In the genomic region with DNA sequence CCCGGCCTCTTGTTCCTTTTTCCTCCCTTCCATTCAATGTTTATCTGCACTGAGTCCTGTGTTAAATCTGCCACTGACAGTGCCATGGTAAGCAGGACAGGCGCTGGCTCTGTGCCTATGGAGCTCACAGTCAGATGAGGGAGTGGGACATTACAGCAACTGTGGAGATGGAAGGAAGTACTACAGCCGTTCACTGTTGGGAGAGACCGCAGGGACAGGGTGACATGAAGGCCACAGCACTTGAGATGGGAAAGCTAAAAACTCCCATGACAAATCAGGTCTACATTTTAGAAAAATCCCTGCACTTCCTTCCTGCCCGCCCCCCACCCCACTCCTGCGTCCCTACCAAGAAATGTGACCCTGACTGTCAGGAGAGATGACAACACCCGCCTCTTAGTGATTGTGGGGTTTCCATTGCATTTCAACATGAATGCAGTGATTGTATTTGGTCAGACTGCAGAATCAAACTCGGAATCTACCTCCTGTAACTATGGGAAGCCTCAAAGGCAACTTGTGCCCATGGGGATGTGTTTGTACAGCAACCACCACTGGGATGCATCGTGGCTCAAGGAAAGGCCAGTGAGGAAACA, we compare ENCODE assay signal across 19 cellular contexts. TPM values are rescaled to one million over a fixed set of nuclear protein-coding genes. Genes with fewer than 3 reads are reported as not detected.
DNase-seq lines count a peak whose midpoint lies in the region; ATAC-seq and TF ChIP-seq lines count a peak whose summit lies in the region.
"Had no signal": no experiment of that assay in that cellular context is flagged by ENCODE, and none has a peak within 500 bp of the region (broad histone marks: within the 10 kb centered on the region; RNA-seq: fewer than 3 reads in every experiment).

No MANE protein-coding gene starts in this region.

- peaks cover 28% of the 10 kb centered on the region for H3K4me1 ChIP-seq in SJCRH30
- H3K4me1 ChIP-seq in endodermal cell (ENCODE audit: control insufficient read depth, insufficient read depth, low read length), result no peaks in the 10 kb centered on the region
- no peaks in the 10 kb centered on the region for H3K4me1 ChIP-seq in upper lobe of right lung
- H3K4me1 ChIP-seq in colonic mucosa, result no peaks in the 10 kb centered on the region
- H3K4me1 ChIP-seq: A549, Caco-2 had no signal

- no peak overlapping the region for H3K4me3 ChIP-seq in SJCRH30
- no peak overlapping the region for H3K4me3 ChIP-seq in endodermal cell (ENCODE audit: low read length)
- H3K4me3 ChIP-seq in upper lobe of right lung, result no peak overlapping the region
- H3K4me3 ChIP-seq in colonic mucosa, result no peak overlapping the region
- H3K4me3 ChIP-seq: A549; BLaER1 treated with 17β-estradiol and CSF1 and Interleukin-3, amounts not matched to agents 10 nM and 100 nM had no signal

- DNase-seq in SJCRH30 (peak; percentile 87 to 93), endodermal cell (peak; percentile 18), posterior vena cava (ENCODE audit: low spot score) (peak; percentile 23), upper lobe of right lung (peak; percentile 16), colonic mucosa (no peak), dermis blood vessel endothelial cell (no peak)
- DNase-seq: AML-193; Caco-2; Calu3; CD4-positive, alpha-beta T cell; CD8-positive, alpha-beta T cell; DND-41; GF-D8 had no signal

- 90% methylated on average over 8 to 9 of the region's 9 CpGs for WGBS in endodermal cell (ENCODE audit: insufficient coverage in 1 of 2, insufficient read length in 1 of 2), 2 experiments

- intact Hi-C loops in posterior vena cava (cut with DNase I) (no loop called here), upper lobe of right lung (cut with DNase I) (no loop called here), colonic mucosa (cut with DNase I) (no loop called here)

- no peaks in the 10 kb centered on the region for H3K9me3 Mint-ChIP-seq in endodermal cell
- H3K9me3 Mint-ChIP-seq: CD4-positive, alpha-beta T cell; CD8-positive, alpha-beta T cell had no signal

- H3K27me3 Mint-ChIP-seq in endodermal cell (ENCODE audit: insufficient read depth), result peaks cover 22% of the 10 kb centered on the region

- H3K36me3 Mint-ChIP-seq in endodermal cell (ENCODE audit: low read depth), result no peaks in the 10 kb centered on the region
- H3K36me3 Mint-ChIP-seq: CD8-positive, alpha-beta T cell had no signal

- peak overlapping the region; percentile 59 for H3K27ac ChIP-seq in SJCRH30
- no peak overlapping the region for H3K27ac ChIP-seq in endodermal cell (ENCODE audit: low read depth, low read length)
- no peak overlapping the region for H3K27ac ChIP-seq in upper lobe of right lung
- H3K27ac ChIP-seq in colonic mucosa, result no peak overlapping the region
- H3K27ac ChIP-seq: 22Rv1; A549; BLaER1 treated with 17β-estradiol and CSF1 and Interleukin-3, amounts not matched to agents 10 nM and 100 nM; C4-2B had no signal

- H3K27ac Mint-ChIP-seq in endodermal cell, result no peak overlapping the region
- H3K27ac Mint-ChIP-seq: B cell; CD4-positive, alpha-beta T cell; CD8-positive, alpha-beta T cell had no signal

- H3K27me3 ChIP-seq in SJCRH30, result no peaks in the 10 kb centered on the region
- peaks cover 4% of the 10 kb centered on the region for H3K27me3 ChIP-seq in endodermal cell (ENCODE audit: control insufficient read depth, insufficient read depth, low read length, poor library complexity, severe bottlenecking)
- no peaks in the 10 kb centered on the region for H3K27me3 ChIP-seq in upper lobe of right lung
- H3K27me3 ChIP-seq in colonic mucosa, result no peaks in the 10 kb centered on the region
- H3K27me3 ChIP-seq: BLaER1 treated with 17β-estradiol and CSF1 and Interleukin-3, amounts not matched to agents 10 nM and 100 nM had no signal

- no peaks in the 10 kb centered on the region for H3K36me3 ChIP-seq in SJCRH30
- no peaks in the 10 kb centered on the region for H3K36me3 ChIP-seq in endodermal cell (ENCODE audit: control insufficient read depth, insufficient read depth, low read length)
- H3K36me3 ChIP-seq in upper lobe of right lung, result no peaks in the 10 kb centered on the region
- H3K36me3 ChIP-seq in colonic mucosa, result no peaks in the 10 kb centered on the region
- H3K36me3 ChIP-seq: BLaER1 treated with 17β-estradiol and CSF1 and Interleukin-3, amounts not matched to agents 10 nM and 100 nM had no signal

- H3K9ac ChIP-seq in endodermal cell (ENCODE audit: extremely low read depth, low read length, poor library complexity, severe bottlenecking), result no peak overlapping the region
- no peak overlapping the region for H3K9ac ChIP-seq in colonic mucosa (ENCODE audit: low read depth in 2 of 2, low read length in 2 of 2)
- H3K9ac ChIP-seq: BLaER1 treated with 17β-estradiol and CSF1 and Interleukin-3, amounts not matched to agents 10 nM and 100 nM had no signal

- H3K9me3 ChIP-seq in SJCRH30 (replicated peaks) (no peaks in the 10 kb centered on the region), endodermal cell (ENCODE audit: control insufficient read depth, low read length) (no peaks in the 10 kb centered on the region), upper lobe of right lung (no peaks in the 10 kb centered on the region), colonic mucosa (no peaks in the 10 kb centered on the region)
- H3K9me3 ChIP-seq: A549; BLaER1 treated with 17β-estradiol and CSF1 and Interleukin-3, amounts not matched to agents 10 nM and 100 nM; Caco-2 had no signal

- ATAC-seq in upper lobe of right lung (no peak), HG02610 (IDR thresholded peaks at IDR 0.05; ENCODE audit: unreplicated experiment) (no peak)
- ATAC-seq: A549; CD8-positive, alpha-beta T cell had no signal

- no peaks in the 10 kb centered on the region for H3K4me1 Mint-ChIP-seq in endodermal cell
- H3K4me1 Mint-ChIP-seq: B cell had no signal

- no peak for TF ChIP-seq CTCF in endodermal cell (conservative IDR thresholded peaks at IDR 0.05)
- TF ChIP-seq CTCF in upper lobe of right lung (IDR thresholded peaks at IDR 0.05), result no peak
- TF ChIP-seq CTCF in colonic mucosa (IDR thresholded peaks at IDR 0.05), result no peak

- no peak overlapping the region for H3K4me3 Mint-ChIP-seq in endodermal cell
- H3K4me3 Mint-ChIP-seq: B cell; CD4-positive, alpha-beta T cell; CD8-positive, alpha-beta T cell had no signal

RNA-seq across cellular contexts. Expression of a gene that starts 56.4 kb away (rescaled TPM):
- 37.5 and 39.0 TPM in 2 replicates for total RNA-seq in SJCRH30 (2014; rRNA removed; shearing (Covaris generic))
- total RNA-seq in endodermal cell (10 to 100 TPM; 28.5 to 29.3 TPM), posterior vena cava (1 to 10 TPM; 9.1 to 9.5 TPM), upper lobe of right lung (12.9 TPM), colonic mucosa (10 to 100 TPM; 12.4 to 13.1 TPM), dermis blood vessel endothelial cell (13.1 and 20.1 TPM in 2 replicates)
- 24.5 TPM for polyA plus RNA-seq in endodermal cell (2013, experiment 1 of 2)
- polyA plus RNA-seq in endodermal cell (2013, experiment 2 of 2), result 24.8 TPM

RNA-seq across cellular contexts. Expression of a gene that starts 56.9 kb away (rescaled TPM):
- 28.4 and 29.5 TPM in 2 replicates for total RNA-seq in SJCRH30 (2014; rRNA removed; shearing (Covaris generic))
- total RNA-seq in endodermal cell (10 to 100 TPM; 29.1 to 30.5 TPM), posterior vena cava (1 to 10 TPM; 6.8 to 6.9 TPM), upper lobe of right lung (17.4 TPM), colonic mucosa (10 to 100 TPM in 1 of 2 donors, 1 to 10 TPM in 1; 6.8 to 11.6 TPM), dermis blood vessel endothelial cell (13.1 and 15.0 TPM in 2 replicates)
- 18.2 TPM for polyA plus RNA-seq in endodermal cell (2013, experiment 1 of 2)
- polyA plus RNA-seq in endodermal cell (2013, experiment 2 of 2), result 18.8 TPM

Comparison
In these comparisons a context has a peak if more than half of its experiments do, and no peak if none do; other contexts are left out.
1. DNase-seq: peak in SJCRH30 (2 of 2), endodermal cell (single experiment), posterior vena cava (single experiment) and upper lobe of right lung (single experiment); none in colonic mucosa (single experiment) and dermis blood vessel endothelial cell (single experiment).